ENCODE assay signal across 10 cellular contexts in the genomic region with DNA sequence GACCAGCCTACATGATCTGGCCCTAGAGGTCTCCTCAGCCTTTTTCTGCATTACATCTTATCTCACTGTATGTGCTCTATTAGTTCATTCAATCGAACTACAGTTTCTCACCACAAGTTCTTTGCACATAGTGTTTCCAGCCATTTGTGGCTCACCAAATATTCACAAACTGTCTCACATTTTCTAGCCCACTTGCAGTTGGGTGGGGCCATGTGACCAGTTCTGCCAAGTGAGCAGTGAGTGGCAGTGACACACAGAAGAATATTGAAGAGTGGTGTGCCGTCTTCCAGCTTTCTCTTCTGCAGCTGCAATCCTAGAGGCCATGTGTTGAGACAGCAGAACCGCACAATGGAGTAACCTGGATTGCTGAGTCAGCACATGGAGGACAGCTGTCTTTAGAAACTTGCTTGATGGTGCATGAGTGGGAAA.
A peak's percentile ranks its signal among the peaks of the same experiment; 100 is the strongest.
DNase-seq lines count a peak whose midpoint lies in the region; ATAC-seq lines count a peak whose summit lies in the region.
"Had no signal": no experiment of that assay in that cellular context is flagged by ENCODE, and none has a peak within 500 bp of the region (broad histone marks: within the 10 kb centered on the region; RNA-seq: fewer than 3 reads in every experiment).

No MANE protein-coding gene starts in this region.

- DNase-seq in activated CD8-positive, alpha-beta memory T cell treated with anti-CD3 and anti-CD28 coated beads for 48 hours (ENCODE audit: low read depth in 2 of 3, low spot score in 2 of 3), result peak in 2 of 3 experiments; percentile 12 to 26
- no peak for DNase-seq in activated CD8-positive, alpha-beta memory T cell treated with anti-CD3 and anti-CD28 coated beads for 24 hours
- peak in 1 of 2 donors; percentile 38 for DNase-seq in central memory CD8-positive, alpha-beta T cell (ENCODE audit: low spot score in 2 of 2)
- DNase-seq in stimulated activated CD8-positive, alpha-beta memory T cell treated with anti-CD3 and anti-CD28 coated beads, Interleukin-4, amount 100 ng/mL, for 48 hours, result peak; percentile 61
- DNase-seq in effector CD8-positive, alpha-beta T cell (lab: John Stamatoyannopoulos, UW), result no peak
- DNase-seq in NCI-H1930 (lab: John Stamatoyannopoulos, UW), result no peak
- DNase-seq: amniotic stem cell, BE2C had no signal

- ATAC-seq in HG03432 (IDR thresholded peaks at IDR 0.05; ENCODE audit: unreplicated experiment) (peak; percentile 57), GM19397 (IDR thresholded peaks at IDR 0.05; ENCODE audit: unreplicated experiment) (no peak)
- peak; percentile 91 for ATAC-seq in central memory CD8-positive, alpha-beta T cell (replicated peaks; ENCODE audit: extremely low read depth, poor library complexity, severe bottlenecking)

- no peaks in the 10 kb centered on the region for H3K9me3 Mint-ChIP-seq in central memory CD8-positive, alpha-beta T cell

- H3K27me3 Mint-ChIP-seq in central memory CD8-positive, alpha-beta T cell, result no peaks in the 10 kb centered on the region

- H3K27ac Mint-ChIP-seq in central memory CD8-positive, alpha-beta T cell (ENCODE audit: low read depth), result no peak overlapping the region

- H3K36me3 Mint-ChIP-seq in central memory CD8-positive, alpha-beta T cell (ENCODE audit: insufficient read depth), result no peaks in the 10 kb centered on the region

- H3K4me3 Mint-ChIP-seq in central memory CD8-positive, alpha-beta T cell, result no peak overlapping the region

- peaks cover 24% of the 10 kb centered on the region for H3K4me1 Mint-ChIP-seq in central memory CD8-positive, alpha-beta T cell

Comparison
In these comparisons a context has a peak if more than half of its experiments do, and no peak if none do; other contexts are left out.
1. DNase-seq: peak in activated CD8-positive, alpha-beta memory T cell treated with anti-CD3 and anti-CD28 coated beads for 48 hours (2 of 3) and stimulated activated CD8-positive, alpha-beta memory T cell treated with anti-CD3 and anti-CD28 coated beads, Interleukin-4, amount 100 ng/mL, for 48 hours (single experiment); none in activated CD8-positive, alpha-beta memory T cell treated with anti-CD3 and anti-CD28 coated beads for 24 hours (single experiment), effector CD8-positive, alpha-beta T cell (single experiment) and NCI-H1930 (0 of 2).